In genomic region chr1:109493805-109494539, GRCh38 we compare ENCODE assay signal across 8 cellular contexts. TPM values are rescaled to one million over a fixed set of nuclear protein-coding genes. Genes with fewer than 3 reads are reported as not detected.
A peak's percentile ranks its signal among the peaks of the same experiment; 100 is the strongest.
DNase-seq lines count a peak whose midpoint lies in the region; ATAC-seq and TF ChIP-seq lines count a peak whose summit lies in the region.

A gene with protein sequence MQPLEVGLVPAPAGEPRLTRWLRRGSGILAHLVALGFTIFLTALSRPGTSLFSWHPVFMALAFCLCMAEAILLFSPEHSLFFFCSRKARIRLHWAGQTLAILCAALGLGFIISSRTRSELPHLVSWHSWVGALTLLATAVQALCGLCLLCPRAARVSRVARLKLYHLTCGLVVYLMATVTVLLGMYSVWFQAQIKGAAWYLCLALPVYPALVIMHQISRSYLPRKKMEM (plus strand): TSS chr1:109494094. CDS start chr1:109494140, 46 bp downstream.

- peaks cover 54% of the 10 kb centered on the region for H3K4me1 Mint-ChIP-seq in CD4-positive, alpha-beta T cell (ENCODE audit: low read depth)
- H3K4me1 Mint-ChIP-seq in activated CD4-positive, alpha-beta memory T cell treated with anti-CD3 and anti-CD28 coated beads, Interleukin-2, amount 10 ng/mL, durations not matched to agents 7 days and 5 days: peaks cover 42% of the 10 kb centered on the region

- DNase-seq in CD4-positive, alpha-beta T cell: peak; percentile 78 to 91 (median 86)
- DNase-seq in GM19240 (ENCODE audit: insufficient read length, low spot score) (peak; percentile 88), NCI-H748 treated with DMSO at 0.1 percent for 48 hours (lab: John Stamatoyannopoulos, UW) (peak; percentile 67), ecto neural progenitor cell (ENCODE audit: low spot score) (peak; percentile 92), medulla oblongata (ENCODE audit: extremely low spot score) (peak; percentile 90)
- peak; percentile 91 for DNase-seq in activated CD4-positive, alpha-beta memory T cell treated with anti-CD3 and anti-CD28 coated beads, Interleukin-2, amount 10 ng/mL, durations not matched to agents 7 days and 5 days
- peak; percentile 78 for DNase-seq in stimulated activated CD8-positive, alpha-beta memory T cell treated with anti-CD3 and anti-CD28 coated beads, Interleukin-12 subunit alpha, Interleukin-12 subunit beta, amount 100 ng/mL, for 1 hour (ENCODE audit: low read depth)

- intact Hi-C loops in CD4-positive, alpha-beta T cell (cut with DNase I, micrococcal nuclease): loop anchor here (1.0 to 5.0 kb wide), 5 partner anchors 8 to 232 kb away; no protein-coding TSS in a partner anchor

- H3K36me3 Mint-ChIP-seq in CD4-positive, alpha-beta T cell (ENCODE audit: low read depth): peaks cover 49% of the 10 kb centered on the region
- peaks cover 32% of the 10 kb centered on the region for H3K36me3 Mint-ChIP-seq in activated CD4-positive, alpha-beta memory T cell treated with anti-CD3 and anti-CD28 coated beads, Interleukin-2, amount 10 ng/mL, durations not matched to agents 7 days and 5 days (ENCODE audit: low read depth)

- H3K27me3 Mint-ChIP-seq in CD4-positive, alpha-beta T cell: no peaks in the 10 kb centered on the region
- H3K27me3 Mint-ChIP-seq in activated CD4-positive, alpha-beta memory T cell treated with anti-CD3 and anti-CD28 coated beads, Interleukin-2, amount 10 ng/mL, durations not matched to agents 7 days and 5 days: no peaks in the 10 kb centered on the region

- CTCF ChIA-PET in CD4-positive, alpha-beta T cell (lab: Charles Lee): interaction anchor here (0.6 to 24.2 kb wide), 17 partner anchors 10 to 541 kb away, joined by 3 to 474 read pairs (median 5); partner anchors contain the start of genes AMIGO1, ATXN7L2, GNAI3 and PSMA5
- CTCF ChIA-PET in activated CD4-positive, alpha-beta memory T cell treated with anti-CD3 and anti-CD28 coated beads, Interleukin-2, amount 10 ng/mL, durations not matched to agents 7 days and 5 days (lab: Charles Lee): interaction anchor here (0.6 to 25.9 kb wide), 23 partner anchors 10 to 687 kb away, joined by 3 to 779 read pairs (median 3); partner anchors contain the start of genes AMIGO1, ATXN7L2, GNAI3 and GPR61

- H3K27me3 ChIP-seq in CD4-positive, alpha-beta T cell (ENCODE audit: control insufficient read depth, insufficient read depth, low read length): no peaks in the 10 kb centered on the region

- no peaks in the 10 kb centered on the region for H3K9me3 ChIP-seq in CD4-positive, alpha-beta T cell (ENCODE audit: control insufficient read depth, low read length)

- H3K27ac Mint-ChIP-seq in CD4-positive, alpha-beta T cell: peak within 1 kb of the TSS; percentile 88
- peak within 1 kb of the TSS; percentile 82 for H3K27ac Mint-ChIP-seq in activated CD4-positive, alpha-beta memory T cell treated with anti-CD3 and anti-CD28 coated beads, Interleukin-2, amount 10 ng/mL, durations not matched to agents 7 days and 5 days

- POLR2A ChIA-PET in CD4-positive, alpha-beta T cell (lab: Charles Lee): interaction anchor here (0.8 to 22.6 kb wide), 8 partner anchors 8 to 540 kb away, joined by 4 to 318 read pairs (median 17); partner anchors contain the start of genes AMIGO1, ATXN7L2, GNAI3 and STRIP1
- POLR2A ChIA-PET in activated CD4-positive, alpha-beta memory T cell treated with anti-CD3 and anti-CD28 coated beads, Interleukin-2, amount 10 ng/mL, durations not matched to agents 7 days and 5 days (lab: Charles Lee): interaction anchor here (0.8 to 8.1 kb wide), 14 partner anchors 9 to 147 kb away, joined by 3 to 64 read pairs (median 6); partner anchors contain the start of genes ATXN7L2, GNAI3 and PSMA5

- H3K9me3 Mint-ChIP-seq in CD4-positive, alpha-beta T cell: no peaks in the 10 kb centered on the region
- no peaks in the 10 kb centered on the region for H3K9me3 Mint-ChIP-seq in activated CD4-positive, alpha-beta memory T cell treated with anti-CD3 and anti-CD28 coated beads, Interleukin-2, amount 10 ng/mL, durations not matched to agents 7 days and 5 days

- TF ChIP-seq CTCF in CD4-positive, alpha-beta T cell (IDR thresholded peaks at IDR 0.05): peak; percentile 92

- peak within 1 kb of the TSS; percentile 59 for H3K27ac ChIP-seq in CD4-positive, alpha-beta T cell (ENCODE audit: low read depth, low read length)

- H3K4me3 Mint-ChIP-seq in CD4-positive, alpha-beta T cell: peak within 1 kb of the TSS; percentile 97
- H3K4me3 Mint-ChIP-seq in activated CD4-positive, alpha-beta memory T cell treated with anti-CD3 and anti-CD28 coated beads, Interleukin-2, amount 10 ng/mL, durations not matched to agents 7 days and 5 days: peak within 1 kb of the TSS; percentile 96

- peak; percentile 90 for ATAC-seq in CD4-positive, alpha-beta T cell (ENCODE audit: poor library complexity)
- peak; percentile 56 for ATAC-seq in HG03457 (IDR thresholded peaks at IDR 0.05; ENCODE audit: unreplicated experiment)

RNA-seq across cellular contexts. Expression of the gene that starts here (rescaled TPM):
- total RNA-seq in CD4-positive, alpha-beta T cell: 10 to 100 TPM; 12.0 to 15.0 TPM
- total RNA-seq in activated CD4-positive, alpha-beta memory T cell treated with anti-CD3 and anti-CD28 coated beads, Interleukin-2, amount 10 ng/mL, durations not matched to agents 7 days and 5 days: 10 to 100 TPM; 19.5 to 21.4 TPM

Comparison
In these comparisons a context has a peak if more than half of its experiments do, and no peak if none do; other contexts are left out.
1. Peak in every context shown above with its lines: DNase-seq, ATAC-seq and H3K27ac ChIP-seq.